ENCODE assay signal across 17 cellular contexts in genomic region chr7:152872745-152873118, GRCh38.
A peak's percentile ranks its signal among the peaks of the same experiment; 100 is the strongest.
DNase-seq lines count a peak whose midpoint lies in the region; ATAC-seq, FAIRE-seq and TF ChIP-seq lines count a peak whose summit lies in the region.
"Had no signal": no experiment of that assay in that cellular context is flagged by ENCODE, and none has a peak within 500 bp of the region (broad histone marks: within the 10 kb centered on the region; RNA-seq: fewer than 3 reads in every experiment).

No MANE protein-coding gene starts in this region.

- no peak for TF ChIP-seq EP300 in K562 (IDR thresholded peaks at IDR 0.05; ENCODE audit: low read length)

- no peak overlapping the region for H4K91ac ChIP-seq in neuronal stem cell (ENCODE audit: low read depth, low read length, poor library complexity)

- H2BK15ac ChIP-seq in neuronal stem cell (ENCODE audit: low read length): no peak overlapping the region

- intact Hi-C loops in K562 (cut with micrococcal nuclease) (no loop called here), upper lobe of right lung (cut with DNase I) (no loop called here)

- H2AFZ ChIP-seq in K562 (ENCODE audit: low read depth, low read length) (no peak overlapping the region), neuronal stem cell (ENCODE audit: low read length) (no peak overlapping the region)

- H4K20me1 ChIP-seq in K562 (replicated peaks; ENCODE audit: control insufficient read depth, insufficient read depth, low read length): 0 out of 2 replicates have a peak, but pooled peaks cover 3% of the 10 kb centered on the region
- H4K20me1 ChIP-seq: BLaER1 had no signal

- H3K4ac ChIP-seq in neuronal stem cell (ENCODE audit: low read length): no peak overlapping the region

- no peaks in the 10 kb centered on the region for H3K79me1 ChIP-seq in neuronal stem cell (ENCODE audit: low read depth, low read length)

- ATAC-seq in K562 (peak; percentile 37; the same call in 2 of the 3 replicates), upper lobe of right lung (no peak), HG03439 (IDR thresholded peaks at IDR 0.05; ENCODE audit: unreplicated experiment) (no peak), GM19452 (IDR thresholded peaks at IDR 0.05; ENCODE audit: unreplicated experiment) (no peak), HG03097 (IDR thresholded peaks at IDR 0.05; ENCODE audit: low FRiP score, unreplicated experiment) (no peak)
- ATAC-seq: CD8-positive, alpha-beta T cell had no signal

- H3K36me3 ChIP-seq in K562 (ENCODE audit: control insufficient read depth, insufficient read depth, low read length) (no peaks in the 10 kb centered on the region), neuronal stem cell (replicated peaks in 1 of 2; ENCODE audit: control insufficient read depth in 2 of 2, insufficient read depth in 2 of 2, low read length in 2 of 2) (no peaks in the 10 kb centered on the region), upper lobe of right lung (no peaks in the 10 kb centered on the region)
- H3K36me3 ChIP-seq: BLaER1, HAP-1 had no signal

- BruUV-seq in K562 (replicated peaks; lab: Mats Ljungman, UMichigan): no TSS peak

- no peak overlapping the region for H3K23ac ChIP-seq in neuronal stem cell (ENCODE audit: low read depth, low read length, poor library complexity)

- H3K4me2 ChIP-seq in K562 (ENCODE audit: insufficient read depth, low read length) (no peak overlapping the region), neuronal stem cell (ENCODE audit: insufficient read depth, low read length, poor library complexity, severe bottlenecking) (no peak overlapping the region)
- H3K4me2 ChIP-seq: BLaER1 had no signal

- CTCF ChIA-PET in K562 (lab: Yijun Ruan, JAX; ENCODE audit: low intra/inter-chr PET ratio): no interaction called here

- WGBS in K562 (ENCODE audit: insufficient coverage, low coverage, missing lambda C conversion rate): 50% methylated on average over 17 of the region's 18 CpGs
- no CpG with 5 or more reads among the region's 18 CpGs for WGBS in neuronal stem cell (ENCODE audit: extremely low coverage in 2 of 2, insufficient read length in 2 of 2, insufficient replicate concordance in 1 of 2), 2 donors

- H3K27me3 ChIP-seq in K562 (ENCODE audit: control insufficient read depth in 2 of 2, insufficient read depth in 2 of 2, low read length in 2 of 2) (peaks cover 0 to 10% of the 10 kb centered on the region in 2 experiments; a peak in 1 of 5 replicates), neuronal stem cell (ENCODE audit: control insufficient read depth in 3 of 3, insufficient read depth in 3 of 3, low read depth in 1 of 3, low read length in 3 of 3) (no peaks in the 10 kb centered on the region), upper lobe of right lung (no peaks in the 10 kb centered on the region)
- H3K27me3 ChIP-seq: BLaER1 had no signal

- H3K4me3 ChIP-seq in K562 (no peak overlapping the region), neuronal stem cell (ENCODE audit: low read length in 2 of 2) (no peak overlapping the region), upper lobe of right lung (no peak overlapping the region)
- H3K4me3 ChIP-seq: BLaER1, HAP-1 had no signal

- POLR2A ChIA-PET in K562 (lab: Yijun Ruan, JAX): no interaction called here

- peak overlapping the region; percentile 78 for H3K18ac ChIP-seq in neuronal stem cell (ENCODE audit: low read length)

- H3K27ac ChIP-seq in K562 (ENCODE audit: extremely low read depth, low read depth, low read length) (no peak overlapping the region), neuronal stem cell (replicated peaks; ENCODE audit: low read length) (no peak overlapping the region), upper lobe of right lung (no peak overlapping the region)
- H3K27ac ChIP-seq: BLaER1 had no signal

- no peak for TF ChIP-seq POLR2A in K562 (conservative IDR thresholded peaks at IDR 0.05)

- no peak for FAIRE-seq in K562 (lab: Jason Lieb, UNC)
- FAIRE-seq: HTR-8/SVneo had no signal

- in situ Hi-C loops in K562 (cut with MboI): no loop called here

- DNase-seq in activated effector memory CD4-positive, alpha-beta T cell treated with anti-CD3 and anti-CD28 coated beads, Interleukin-2, amount 50 U/mL, for 16 hours: peak; percentile 51
- DNase-seq in activated effector memory CD4-positive, alpha-beta T cell treated with Interleukin-2 at 50 U/mL for 16 hours: no peak
- no peak for DNase-seq in K562 (ENCODE audit: extremely low read depth in 1 of 4, low spot score in 3 of 4)
- no peak for DNase-seq in neuronal stem cell (ENCODE audit: low spot score)
- peak; percentile 39 for DNase-seq in upper lobe of right lung
- DNase-seq: 8988T, Calu3, DMS79 treated with DMSO at 0.1 percent for 48 hours, GF-D8, GOT3 had no signal

- H3K9ac ChIP-seq in K562 (ENCODE audit: insufficient read depth in 1 of 2, low read depth in 2 of 2, low read length in 2 of 2) (no peak overlapping the region), neuronal stem cell (ENCODE audit: low read depth, low read length, poor library complexity) (no peak overlapping the region)
- H3K9ac ChIP-seq: BLaER1 had no signal

- TF ChIP-seq RAD21 in K562 (CRISPR knock-in tag; conservative IDR thresholded peaks at IDR 0.05 in 1 of 2, IDR thresholded peaks at IDR 0.05 in 1 of 2): no peak

- H3K9me3 ChIP-seq in K562 (replicated peaks; ENCODE audit: control insufficient read depth, insufficient read depth, low read depth, low read length) (no peaks in the 10 kb centered on the region), neuronal stem cell (replicated peaks in 1 of 2; ENCODE audit: control insufficient read depth in 2 of 2, insufficient read depth in 1 of 2, low read depth in 1 of 2, low read length in 2 of 2) (peaks cover 0 to 3% of the 10 kb centered on the region in 2 donors), upper lobe of right lung (no peaks in the 10 kb centered on the region)
- H3K9me3 ChIP-seq: BLaER1, HAP-1 had no signal

- H3K79me2 ChIP-seq in K562 (ENCODE audit: control insufficient read depth, insufficient read depth, low read length): no peaks in the 10 kb centered on the region

- no peak overlapping the region for H2AK5ac ChIP-seq in neuronal stem cell (ENCODE audit: low read depth, low read length)

- TF ChIP-seq CTCF in K562 (IDR thresholded peaks at IDR 0.05 in 2 of 3, conservative IDR thresholded peaks at IDR 0.05 in 1 of 3; ENCODE audit: insufficient read depth in 2 of 3, low read depth in 1 of 3, low read length in 3 of 3): 0 out of 6 replicates have a peak, but pooled peaks of 1 of the 3 experiments have one; percentile 0
- no peak for TF ChIP-seq CTCF in upper lobe of right lung (IDR thresholded peaks at IDR 0.05)

- H2BK12ac ChIP-seq in neuronal stem cell (ENCODE audit: low read length): no peak overlapping the region

- H2BK5ac ChIP-seq in neuronal stem cell (ENCODE audit: low read length): no peak overlapping the region

- no peak overlapping the region for H4K8ac ChIP-seq in neuronal stem cell (ENCODE audit: low read depth, low read length)

- peak overlapping the region; percentile 47 for H3K14ac ChIP-seq in neuronal stem cell (ENCODE audit: low read length)

- no peaks in the 10 kb centered on the region for H3K9me1 ChIP-seq in K562 (ENCODE audit: control insufficient read depth, insufficient read depth, low read length)

- no peak overlapping the region for H2BK120ac ChIP-seq in neuronal stem cell (ENCODE audit: low read depth, low read length)

- peaks cover 0 to 5% of the 10 kb centered on the region in 2 experiments; a peak in 1 of 5 replicates for H3K4me1 ChIP-seq in K562 (replicated peaks in 1 of 2; ENCODE audit: control insufficient read depth in 2 of 2, insufficient read depth in 2 of 2, low read length in 2 of 2)
- H3K4me1 ChIP-seq in neuronal stem cell (ENCODE audit: control insufficient read depth in 2 of 2, insufficient read depth in 1 of 2, low read depth in 1 of 2, low read length in 2 of 2): no peaks in the 10 kb centered on the region
- no peaks in the 10 kb centered on the region for H3K4me1 ChIP-seq in upper lobe of right lung
- H3K4me1 ChIP-seq: BLaER1, HAP-1 had no signal

TF ChIP-seq in K562, 482 proteins besides CTCF, POLR2A, EP300 and RAD21 (continues in another document):
- TF ChIP-seq STAT5B (CRISPR knock-in tag; IDR thresholded peaks at IDR 0.05) (no peak), MCM7 (IDR thresholded peaks at IDR 0.05) (no peak), MAFK (IDR thresholded peaks at IDR 0.05; ENCODE audit: low read length) (no peak), HMGN3 (IDR thresholded peaks at IDR 0.05; ENCODE audit: borderline replicate concordance, extremely low read depth, insufficient read length, low read depth, low read length) (no peak), ZNF384 (IDR thresholded peaks at IDR 0.05; ENCODE audit: low read depth, low read length) (no peak), SP2 (IDR thresholded peaks at IDR 0.05; ENCODE audit: extremely low read depth, low read depth, low read length, poor library complexity, severe bottlenecking) (no peak), ZBTB34 (CRISPR knock-in tag; IDR thresholded peaks at IDR 0.05) (no peak), E4F1 (CRISPR knock-in tag; IDR thresholded peaks at IDR 0.05; ENCODE audit: borderline replicate concordance) (no peak), GATAD2B (IDR thresholded peaks at IDR 0.05; ENCODE audit: borderline replicate concordance) (no peak)

Comparison
In these comparisons a context has a peak if more than half of its experiments do, and no peak if none do; other contexts are left out.
1. DNase-seq: peak in activated effector memory CD4-positive, alpha-beta T cell treated with anti-CD3 and anti-CD28 coated beads, Interleukin-2, amount 50 U/mL, for 16 hours (single experiment) and upper lobe of right lung (single experiment); none in activated effector memory CD4-positive, alpha-beta T cell treated with Interleukin-2 at 50 U/mL for 16 hours (single experiment), K562 (0 of 4) and neuronal stem cell (single experiment).